In genomic region chr16:67805718-67806427, GRCh38 we compare ENCODE assay signal across 8 cellular contexts. TPM values are rescaled to one million over a fixed set of nuclear protein-coding genes. Genes with fewer than 3 reads are reported as not detected.
DNase-seq lines count a peak whose midpoint lies in the region; ATAC-seq and TF ChIP-seq lines count a peak whose summit lies in the region.

No MANE protein-coding gene starts in this region.

- no peaks in the 10 kb centered on the region for H3K27me3 Mint-ChIP-seq in MCF 10A (ENCODE audit: insufficient read depth, unreplicated experiment)

- no peak for TF ChIP-seq POLR2A in lower leg skin (IDR thresholded peaks at IDR 0.05)
- TF ChIP-seq POLR2A in tibial nerve (IDR thresholded peaks at IDR 0.05) = no peak

- WGBS in lower leg skin, 2 donors = 1% methylated on average over 19 to 25 of the region's 26 CpGs
- WGBS in tibial nerve, 2 donors = 2% methylated on average over 8 to 16 of the region's 26 CpGs

- peak; percentile 55 for DNase-seq in DMS 273 (lab: John Stamatoyannopoulos, UW; ENCODE audit: unreplicated experiment)
- DNase-seq in DMS 273 treated with DMSO at 0.1 percent for 48 hours (lab: John Stamatoyannopoulos, UW) = no peak
- DNase-seq in MCF 10A (ENCODE audit: unreplicated experiment) = no peak
- DNase-seq in lower leg skin (ENCODE audit: low spot score in 2 of 2) = peak in 1 of 2 donors; percentile 18
- no peak for DNase-seq in tibial nerve (ENCODE audit: low spot score in 2 of 2)
- no peak for DNase-seq in COLO829 (ENCODE audit: low spot score)

- H3K27ac ChIP-seq in HUES48 (ENCODE audit: low read depth, low read length) (peak overlapping the region; percentile 79), tibial nerve (peak overlapping the region; percentile 62 to 92 (median 86))

- H3K4me1 ChIP-seq in HUES48 (ENCODE audit: control insufficient read depth, insufficient read depth, low read length) (no peaks in the 10 kb centered on the region), tibial nerve (peaks cover 0 to 34% (median 16%) of the 10 kb centered on the region in 4 donors)

- H3K36me3 ChIP-seq in HUES48 (ENCODE audit: control insufficient read depth, insufficient read depth, low read length) (peaks cover 25% of the 10 kb centered on the region), tibial nerve (peaks cover 0 to 31% (median 0%) of the 10 kb centered on the region in 3 donors)

- POLR2A ChIA-PET in MCF 10A (lab: Yijun Ruan, JAX) = interaction anchor here (0.6 to 2.3 kb wide), 28 partner anchors 9 to 558 kb away, joined by 3 to 27 read pairs (median 4); partner anchors contain the start of genes ATP6V0D1, CTCF, CTRL and DDX28

- H3K27me3 ChIP-seq in HUES48 (ENCODE audit: control insufficient read depth, insufficient read depth, low read length) (no peaks in the 10 kb centered on the region), tibial nerve (no peaks in the 10 kb centered on the region)

- H3K9ac ChIP-seq in HUES48 (ENCODE audit: low read depth, low read length) = peak overlapping the region; percentile 82

- intact Hi-C loops in MCF 10A (cut with micrococcal nuclease) (loop anchor here (5.0 to 10.0 kb wide), 2 partner anchors 89 to 281 kb away; partner anchors contain the start of genes GFOD2 and RIPOR1), lower leg skin (cut with DNase I; ENCODE audit: low total_unique reads) (no loop called here)

- peaks cover 5% of the 10 kb centered on the region for H3K4me1 Mint-ChIP-seq in MCF 10A (ENCODE audit: insufficient read depth, unreplicated experiment)

- H3K4me3 ChIP-seq in HUES48 (ENCODE audit: low read depth, low read length) (peak overlapping the region; percentile 97), lower leg skin (ENCODE audit: low read depth, poor library complexity, severe bottlenecking) (peak overlapping the region; percentile 81), tibial nerve (peak overlapping the region; percentile 85 to 100 (median 94))

- H3K27ac Mint-ChIP-seq in MCF 10A (ENCODE audit: low read depth, unreplicated experiment) = peak overlapping the region; percentile 89

- peak overlapping the region; percentile 90 for H3K4me3 Mint-ChIP-seq in MCF 10A (ENCODE audit: unreplicated experiment)

- TF ChIP-seq CTCF in MCF 10A (IDR thresholded peaks at IDR 0.05; ENCODE audit: unreplicated experiment) (no peak), lower leg skin (IDR thresholded peaks at IDR 0.05) (no peak), tibial nerve (IDR thresholded peaks at IDR 0.05) (no peak)

- H3K36me3 Mint-ChIP-seq in MCF 10A (ENCODE audit: insufficient read depth, unreplicated experiment) = peaks cover 37% of the 10 kb centered on the region

- no peaks in the 10 kb centered on the region for H3K9me3 ChIP-seq in HUES48 (ENCODE audit: control insufficient read depth, insufficient read depth, low read length)
- no peaks in the 10 kb centered on the region for H3K9me3 ChIP-seq in tibial nerve

- no peak for ATAC-seq in HG02884 (IDR thresholded peaks at IDR 0.05; ENCODE audit: unreplicated experiment)

- H3K9me3 Mint-ChIP-seq in MCF 10A (ENCODE audit: unreplicated experiment) = no peaks in the 10 kb centered on the region

- BruUV-seq in MCF 10A (replicated peaks; lab: Mats Ljungman, UMichigan) = no TSS peak

- CTCF ChIA-PET in MCF 10A (lab: Yijun Ruan, JAX) = interaction anchor here (0.6 to 3.0 kb wide), 6 partner anchors 10 to 290 kb away, joined by 3 to 24 read pairs (median 5); no protein-coding TSS in a partner anchor

- TF ChIP-seq EP300 in tibial nerve (IDR thresholded peaks at IDR 0.05) = no peak

RNA-seq across cellular contexts. Expression of gene RANBP10, which starts 0.5 kb away (rescaled TPM):
- total RNA-seq in MCF 10A (2022) = 17.2 and 21.7 TPM in 2 replicates
- total RNA-seq in lower leg skin = 10 to 100 TPM; 15.0 to 24.6 (median 17.9) TPM
- 10 to 100 TPM in 3 of 4 donors, 1 to 10 TPM in 1; 8.1 to 19.5 (median 12.0) TPM for total RNA-seq in tibial nerve

RNA-seq across cellular contexts. Expression of gene TSNAXIP1, which starts 0.8 kb away (rescaled TPM):
- total RNA-seq in MCF 10A (2022) = 1.1 and 1.5 TPM in 2 replicates
- total RNA-seq in lower leg skin = under 1 TPM in 3 of 4 donors, not detected in 1; 0.15 to 0.75 (median 0.15) TPM
- 1 to 10 TPM; 2.8 to 8.4 (median 4.0) TPM for total RNA-seq in tibial nerve

RNA-seq across cellular contexts. Expression of gene THAP11, which starts 36.2 kb away (rescaled TPM):
- total RNA-seq in MCF 10A (2022) (18.3 and 20.5 TPM in 2 replicates), lower leg skin (100 to 1,000 TPM in 1 of 4 donors, 10 to 100 TPM in 3; 61.3 to 102 (median 75.9) TPM), tibial nerve (10 to 100 TPM; 47.1 to 74.3 (median 60.9) TPM)

RNA-seq across cellular contexts. Expression of gene NUTF2, which starts 40.9 kb away (rescaled TPM):
- 133 TPM in 2 replicates for total RNA-seq in MCF 10A (2022)
- 100 to 1,000 TPM in 3 of 4 donors, 10 to 100 TPM in 1; 88.5 to 136 (median 109) TPM for total RNA-seq in lower leg skin
- 100 to 1,000 TPM in 2 of 4 donors, 10 to 100 TPM in 2; 54.4 to 137 (median 105) TPM for total RNA-seq in tibial nerve

RNA-seq across cellular contexts. Expression of gene CENPT, which starts 41.6 kb away (rescaled TPM):
- total RNA-seq in MCF 10A (2022) = 30.9 and 35.5 TPM in 2 replicates
- total RNA-seq in lower leg skin = 100 to 1,000 TPM in 3 of 4 donors, 10 to 100 TPM in 1; 77.6 to 205 (median 106) TPM
- total RNA-seq in tibial nerve = 100 to 1,000 TPM in 1 of 4 donors, 10 to 100 TPM in 3; 51.3 to 101 (median 59.2) TPM
